17 cellular contexts compared by ENCODE assay signal in the genomic region with DNA sequence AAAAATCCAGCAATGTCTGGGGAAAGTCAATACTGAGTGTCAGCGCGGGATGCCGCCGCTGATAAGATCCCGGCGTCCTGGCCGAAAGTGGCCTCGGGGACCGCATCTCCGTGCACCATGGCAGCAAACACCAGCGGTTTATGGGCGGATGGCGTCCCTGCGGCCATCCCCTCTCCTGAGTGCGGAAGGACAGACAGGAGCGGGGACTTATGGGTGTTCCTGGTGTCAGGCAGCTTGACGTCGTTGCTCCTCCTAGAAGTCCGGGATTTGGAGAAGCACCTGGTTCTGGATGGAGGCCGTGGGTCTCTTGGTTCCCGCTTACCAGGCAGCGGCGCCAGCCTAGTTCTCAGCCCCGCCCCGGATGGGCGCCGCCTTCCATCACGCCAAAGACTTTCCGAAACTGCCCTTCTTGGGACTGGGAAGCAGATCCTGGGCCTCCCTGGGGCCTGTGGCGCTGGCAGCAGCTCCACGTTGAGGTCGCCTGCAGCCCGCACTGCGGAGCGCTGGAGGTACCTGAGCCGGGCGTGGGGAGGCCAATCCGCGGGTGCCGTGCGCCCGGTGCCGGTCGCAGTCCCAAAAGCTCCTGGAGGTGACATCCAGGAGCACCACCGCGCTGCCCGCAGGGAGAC.
DNase-seq lines count a peak whose midpoint lies in the region; ATAC-seq and TF ChIP-seq lines count a peak whose summit lies in the region.
"Had no signal": no experiment of that assay in that cellular context is flagged by ENCODE, and none has a peak within 500 bp of the region (broad histone marks: within the 10 kb centered on the region; RNA-seq: fewer than 3 reads in every experiment).

No MANE protein-coding gene starts in this region.

- H3K36me3 Mint-ChIP-seq in chondrocyte (ENCODE audit: low read depth) = no peaks in the 10 kb centered on the region
- H3K36me3 Mint-ChIP-seq in activated CD4-positive, alpha-beta T cell treated with anti-CD3 and anti-CD28 coated beads, Interleukin-2, amount 10 ng/mL, durations not matched to agents 7 days and 5 days (ENCODE audit: low read depth) = no peaks in the 10 kb centered on the region

- no peak for TF ChIP-seq CTCF in left ventricle myocardium inferior (IDR thresholded peaks at IDR 0.05; ENCODE audit: borderline replicate concordance)
- no peak for TF ChIP-seq CTCF in chondrocyte (IDR thresholded peaks at IDR 0.05)

- ATAC-seq in Right ventricle myocardium inferior (no peak), left lobe of liver (no peak), HG02763 (IDR thresholded peaks at IDR 0.05; ENCODE audit: unreplicated experiment) (no peak)
- ATAC-seq: A549; activated T-cell treated with anti-CD3 and anti-CD28 coated beads, Interleukin-2, amount 50 U/mL, for 72 hours had no signal

- no peak overlapping the region for H3K27ac Mint-ChIP-seq in chondrocyte (ENCODE audit: unreplicated experiment)
- H3K27ac Mint-ChIP-seq in activated CD4-positive, alpha-beta T cell treated with anti-CD3 and anti-CD28 coated beads, Interleukin-2, amount 10 ng/mL, durations not matched to agents 7 days and 5 days = no peak overlapping the region
- H3K27ac Mint-ChIP-seq: activated T-cell treated with anti-CD3 and anti-CD28 coated beads, Interleukin-2, amount 50 U/mL, for 72 hours had no signal

- no peaks in the 10 kb centered on the region for H3K9me3 ChIP-seq in left ventricle myocardium inferior (replicated peaks)
- H3K9me3 ChIP-seq: A549, adrenal gland had no signal

- H3K27me3 Mint-ChIP-seq in chondrocyte (ENCODE audit: low read depth) = peaks cover 7% of the 10 kb centered on the region
- H3K27me3 Mint-ChIP-seq in activated CD4-positive, alpha-beta T cell treated with anti-CD3 and anti-CD28 coated beads, Interleukin-2, amount 10 ng/mL, durations not matched to agents 7 days and 5 days = peaks cover 51% of the 10 kb centered on the region

- H3K4me1 Mint-ChIP-seq in chondrocyte (ENCODE audit: low read depth) = peaks cover 5% of the 10 kb centered on the region
- no peaks in the 10 kb centered on the region for H3K4me1 Mint-ChIP-seq in activated CD4-positive, alpha-beta T cell treated with anti-CD3 and anti-CD28 coated beads, Interleukin-2, amount 10 ng/mL, durations not matched to agents 7 days and 5 days

- CTCF ChIA-PET in activated CD4-positive, alpha-beta T cell treated with anti-CD3 and anti-CD28 coated beads, Interleukin-2, amount 10 ng/mL, durations not matched to agents 7 days and 5 days (lab: Charles Lee) = interaction anchor here (0.7 kb wide), 1 partner anchor 1491 kb away, joined by 4 read pairs; no protein-coding TSS in a partner anchor

- no peaks in the 10 kb centered on the region for H3K9me3 Mint-ChIP-seq in chondrocyte (ENCODE audit: low read depth)
- no peaks in the 10 kb centered on the region for H3K9me3 Mint-ChIP-seq in activated CD4-positive, alpha-beta T cell treated with anti-CD3 and anti-CD28 coated beads, Interleukin-2, amount 10 ng/mL, durations not matched to agents 7 days and 5 days
- H3K9me3 Mint-ChIP-seq: activated T-cell treated with anti-CD3 and anti-CD28 coated beads, Interleukin-2, amount 50 U/mL, for 72 hours had no signal

- H3K4me3 Mint-ChIP-seq in chondrocyte (ENCODE audit: unreplicated experiment) = no peak overlapping the region
- no peak overlapping the region for H3K4me3 Mint-ChIP-seq in activated CD4-positive, alpha-beta T cell treated with anti-CD3 and anti-CD28 coated beads, Interleukin-2, amount 10 ng/mL, durations not matched to agents 7 days and 5 days

- H3K36me3 ChIP-seq in left ventricle myocardium inferior = no peaks in the 10 kb centered on the region
- H3K36me3 ChIP-seq: adrenal gland had no signal

- intact Hi-C loops in left ventricle myocardium inferior (cut with micrococcal nuclease) (no loop called here), Right ventricle myocardium inferior (cut with DNase I) (no loop called here)

- H3K27ac ChIP-seq in left ventricle myocardium inferior (replicated peaks) = no peak overlapping the region
- H3K27ac ChIP-seq: A549, adrenal gland, KMS-11, SK-N-MC had no signal

- DNase-seq in left ventricle myocardium inferior = no peak
- no peak for DNase-seq in Right ventricle myocardium inferior (ENCODE audit: missing footprints)
- DNase-seq in chondrocyte (ENCODE audit: low spot score) = peak; percentile 81
- DNase-seq in left lobe of liver (ENCODE audit: low spot score) = peak; percentile 41
- no peak for DNase-seq in NCI-H524 (lab: John Stamatoyannopoulos, UW)
- no peak for DNase-seq in cerebellar nuclear complex (lab: John Stamatoyannopoulos, UW)
- no peak for DNase-seq in activated CD4-positive, alpha-beta T cell treated with anti-CD3 and anti-CD28 coated beads, Interleukin-2, amount 10 ng/mL, durations not matched to agents 7 days and 5 days
- DNase-seq: activated CD4-positive, alpha-beta T cell treated with anti-CD3 and anti-CD28 coated beads, Interleukin-2, amount 50 U/mL, for 48 hours; activated T-cell treated with anti-CD3 and anti-CD28 coated beads, Interleukin-2, amount 50 U/mL, for 72 hours; adrenal gland; NCI-H1436; NCI-H345; nucleus accumbens had no signal

- H3K4me3 ChIP-seq in left ventricle myocardium inferior = peak overlapping the region; percentile 60
- H3K4me3 ChIP-seq: A549, adrenal gland, SK-N-MC had no signal

- H3K4me1 ChIP-seq in left ventricle myocardium inferior = peaks cover 10% of the 10 kb centered on the region
- H3K4me1 ChIP-seq: A549, adrenal gland had no signal

- POLR2A ChIA-PET in activated CD4-positive, alpha-beta T cell treated with anti-CD3 and anti-CD28 coated beads, Interleukin-2, amount 10 ng/mL, durations not matched to agents 7 days and 5 days (lab: Charles Lee) = no interaction called here

- peaks cover 42% of the 10 kb centered on the region for H3K27me3 ChIP-seq in left ventricle myocardium inferior (ENCODE audit: low read depth)
- H3K27me3 ChIP-seq: adrenal gland had no signal

Comparison
In these comparisons a context has a peak if more than half of its experiments do, and no peak if none do; other contexts are left out.
1. DNase-seq: peak in chondrocyte (single experiment) and left lobe of liver (single experiment); none in left ventricle myocardium inferior (single experiment), Right ventricle myocardium inferior (single experiment), NCI-H524 (0 of 2), cerebellar nuclear complex (0 of 2) and activated CD4-positive, alpha-beta T cell treated with anti-CD3 and anti-CD28 coated beads, Interleukin-2, amount 10 ng/mL, durations not matched to agents 7 days and 5 days (single experiment).